1 cellular context compared by ENCODE assay signal in genomic region chr9:75866273-75866871, GRCh38.
TF ChIP-seq lines count a peak whose summit lies in the region.

No MANE protein-coding gene starts in this region.

TF ChIP-seq in WTC11, 78 proteins besides CTCF, POLR2A, EP300 and RAD21 (continued from another document):
- TF ChIP-seq ZNF396 (CRISPR knock-in tag; IDR thresholded peaks at IDR 0.05; ENCODE audit: borderline replicate concordance): no peak
- TF ChIP-seq HMGA2 (CRISPR knock-in tag; IDR thresholded peaks at IDR 0.05): no peak
- no peak for TF ChIP-seq ESRRA (CRISPR knock-in tag; IDR thresholded peaks at IDR 0.05; ENCODE audit: borderline replicate concordance)
TF ChIP-seq in WTC11: peak in this region for 0.
